ENCODE assay signal across 1 cellular context in the genomic region with DNA sequence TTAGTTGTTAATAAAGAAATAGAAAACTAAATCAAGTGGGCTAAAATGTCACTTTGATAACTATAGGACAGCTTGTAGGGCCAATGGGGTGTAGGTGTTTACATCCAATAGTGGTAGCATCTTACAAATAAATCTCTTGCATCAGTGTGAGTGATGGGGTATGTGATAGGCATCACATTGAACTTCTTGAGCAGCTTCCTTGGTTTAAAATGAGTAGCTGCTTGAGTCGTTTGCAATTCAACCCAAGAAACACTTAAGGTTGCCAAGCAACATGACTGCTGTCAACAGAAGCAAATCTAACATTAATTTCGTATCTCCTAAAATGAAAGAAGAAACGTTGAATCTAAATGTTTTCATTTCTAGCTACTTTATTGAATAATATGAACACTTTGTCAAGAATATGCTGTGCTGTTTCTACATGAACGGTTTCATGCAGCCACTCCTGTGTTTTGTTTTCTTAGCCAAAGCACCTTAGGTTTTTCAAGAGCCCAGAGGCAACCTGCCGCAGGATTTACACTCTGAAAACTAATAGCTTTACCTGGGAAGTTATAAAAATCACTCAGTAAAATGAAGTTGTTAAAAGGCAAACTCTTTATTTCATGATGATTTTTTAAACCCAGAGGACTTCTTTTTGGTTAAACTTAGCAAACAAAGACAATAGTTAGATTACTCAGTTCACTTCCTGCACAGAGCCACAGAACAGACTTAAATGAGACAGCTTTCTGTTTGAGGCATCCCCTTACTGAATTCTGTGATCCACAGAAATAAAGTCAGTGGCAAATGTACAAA.
TF ChIP-seq lines count a peak whose summit lies in the region.

No MANE protein-coding gene starts in this region.

TF ChIP-seq in GM12878, 131 proteins besides CTCF, POLR2A, EP300 and RAD21 (continued from another document):
- TF ChIP-seq ZNF687 (IDR thresholded peaks at IDR 0.05), result no peak
TF ChIP-seq in GM12878: peak in this region for 9.
